ENCODE assay signal across 6 cellular contexts in the genomic region with DNA sequence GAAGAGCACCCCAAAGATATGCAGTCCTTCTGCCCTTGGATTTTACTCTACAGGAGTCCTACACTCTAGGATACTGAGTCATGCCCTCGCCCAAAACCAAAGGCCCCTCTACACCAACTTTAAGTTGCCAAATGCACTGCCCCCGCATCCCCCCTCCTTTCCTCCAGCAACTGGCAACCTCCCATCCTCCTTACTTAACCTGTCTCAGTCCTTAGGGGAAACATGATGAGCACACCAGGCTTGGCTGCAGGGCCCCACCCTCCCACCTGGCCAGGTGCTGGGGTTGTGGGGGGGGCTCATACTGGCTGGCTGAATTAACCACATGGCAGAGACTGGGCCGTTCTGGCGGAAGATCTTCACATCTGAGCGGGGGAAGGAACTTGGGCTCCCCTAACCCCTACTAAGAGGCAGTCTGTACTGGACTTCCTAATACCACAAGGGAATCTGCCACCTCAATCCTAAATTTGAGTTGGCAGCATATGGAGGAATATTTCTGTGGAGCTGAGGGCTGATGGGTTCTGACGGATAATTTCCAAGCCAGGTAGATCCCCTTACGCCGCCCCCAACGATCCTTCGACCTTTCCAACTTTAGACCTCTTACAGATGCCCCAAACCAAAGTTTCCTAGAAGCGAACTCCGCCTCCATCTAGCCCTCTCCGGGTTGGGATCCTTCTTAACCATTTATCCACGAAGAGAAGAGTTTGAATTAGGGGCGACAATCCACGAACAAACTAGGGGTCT. TPM values are rescaled to one million over a fixed set of nuclear protein-coding genes. Genes with fewer than 3 reads are reported as not detected.
DNase-seq lines count a peak whose midpoint lies in the region; ATAC-seq, FAIRE-seq and TF ChIP-seq lines count a peak whose summit lies in the region.

No MANE protein-coding gene starts in this region.

- FAIRE-seq in A549 (lab: Jason Lieb, UNC) = no peak

- H3K9me3 ChIP-seq in A549 = no peaks in the 10 kb centered on the region

- H3K4me1 ChIP-seq in A549 = peaks cover 43% of the 10 kb centered on the region

- no peak for TF ChIP-seq EP300 in A549 (IDR thresholded peaks at IDR 0.05)

- peak overlapping the region; percentile 99 to 100 for H3K27ac ChIP-seq in A549

- under 1% methylated on average over 16 of the region's 16 CpGs for WGBS in A549 (ENCODE audit: missing lambda C conversion rate)

- DNase-seq in A549 (ENCODE audit: low read depth in 1 of 2, low spot score in 1 of 2) (peak in 1 of 2 experiments; percentile 22), LNCaP clone FGC (ENCODE audit: low read depth) (no peak), midbrain (lab: John Stamatoyannopoulos, UW) (peak; percentile 27), islet precursor cell (no peak)
- DNase-seq in activated naive CD8-positive, alpha-beta T cell treated with anti-CD3 and anti-CD28 coated beads, Interleukin-2, amount 50 U/mL, for 16 hours (ENCODE audit: low read depth, low spot score) = peak; percentile 17

- TF ChIP-seq RAD21 in A549 (conservative IDR thresholded peaks at IDR 0.05 in 1 of 2, IDR thresholded peaks at IDR 0.05 in 1 of 2) = no peak

- ATAC-seq in A549 (no peak), HG03378 (IDR thresholded peaks at IDR 0.05; ENCODE audit: unreplicated experiment) (no peak)

- CTCF ChIA-PET in A549 (lab: Yijun Ruan, JAX) = interaction anchor here (0.9 to 5.4 kb wide), 10 partner anchors 16 to 142 kb away, joined by 3 to 36 read pairs (median 4); partner anchors contain the start of genes NTRK1 and PRCC

- TF ChIP-seq CTCF in A549 (IDR thresholded peaks at IDR 0.05) (no peak), LNCaP clone FGC (IDR thresholded peaks at IDR 0.05; ENCODE audit: control insufficient read depth, extremely low read depth, insufficient read depth) (no peak)

- POLR2A ChIA-PET in A549 (lab: Yijun Ruan, JAX) = interaction anchor here (2.5 to 2.8 kb wide), 2 partner anchors 9 to 17 kb away, joined by 22 to 50 read pairs; partner anchors contain the start of genes MRPL24 and PRCC

- peak overlapping the region; percentile 92 for H3K4me2 ChIP-seq in A549

- H3K4me3 ChIP-seq in A549 = peak overlapping the region; percentile 92
- peak overlapping the region; percentile 63 for H3K4me3 ChIP-seq in LNCaP clone FGC (ENCODE audit: low read depth, low read length)

- no peak for TF ChIP-seq POLR2A in A549 (IDR thresholded peaks at IDR 0.05; ENCODE audit: low read length)

TF ChIP-seq in A549, 52 proteins besides CTCF, POLR2A, EP300 and RAD21:
- TF ChIP-seq BCL3 (IDR thresholded peaks at IDR 0.05) (no peak), TFCP2L1 (CRISPR knock-in tag; IDR thresholded peaks at IDR 0.05) (no peak), TP53 (CRISPR knock-in tag; IDR thresholded peaks at IDR 0.05) (0 out of 2 replicates have a peak, but pooled peaks have one; percentile 23), MAX (IDR thresholded peaks at IDR 0.05) (peak; percentile 19)

RNA-seq across cellular contexts. Expression of gene HDGF, which starts 1.1 kb away (rescaled TPM):
- polyA plus RNA-seq in A549 (2011; rRNA removed) (271 and 299 TPM in 2 replicates), A549 (2017; fragmentation: RNase III; extraction: RNeasy Plus Mini Kit Qiagen cat#74134 plus additional on column Dnase treatment) (404 to 428 TPM (median 419 TPM) in 3 replicates)
- 178 and 186 TPM in 2 replicates for polyA plus RNA-seq in A549 (2012; cell fraction: cytosol; rRNA removed)
- polyA plus RNA-seq in A549 (2012; cell fraction: nucleus; rRNA removed) = 105 and 131 TPM in 2 replicates
- 169 and 184 TPM in 2 replicates for polyA minus RNA-seq in A549 (2011; rRNA and poly(A)+ RNA removed)

RNA-seq across cellular contexts. Expression of gene MRPL24, which starts 9.5 kb away (rescaled TPM):
- 170 and 246 TPM in 2 replicates for polyA plus RNA-seq in A549 (2011; rRNA removed)
- polyA plus RNA-seq in A549 (2012; cell fraction: cytosol; rRNA removed) = 174 and 183 TPM in 2 replicates
- 74.5 and 122 TPM in 2 replicates for polyA plus RNA-seq in A549 (2012; cell fraction: nucleus; rRNA removed)
- 195 to 207 TPM (median 198 TPM) in 3 replicates for polyA plus RNA-seq in A549 (2017; fragmentation: RNase III; extraction: RNeasy Plus Mini Kit Qiagen cat#74134 plus additional on column Dnase treatment)
- polyA minus RNA-seq in A549 (2011; rRNA and poly(A)+ RNA removed) = 53.9 and 86.1 TPM in 2 replicates

RNA-seq across cellular contexts. Expression of gene PRCC, which starts 17.0 kb away (rescaled TPM):
- polyA plus RNA-seq in A549 (2011; rRNA removed) (52.0 and 65.3 TPM in 2 replicates), A549 (2017; fragmentation: RNase III; extraction: RNeasy Plus Mini Kit Qiagen cat#74134 plus additional on column Dnase treatment) (42.8 to 45.5 TPM (median 44.5 TPM) in 3 replicates)
- polyA plus RNA-seq in A549 (2012; cell fraction: cytosol; rRNA removed) = 54.9 and 62.9 TPM in 2 replicates
- 39.8 and 50.8 TPM in 2 replicates for polyA plus RNA-seq in A549 (2012; cell fraction: nucleus; rRNA removed)
- polyA minus RNA-seq in A549 (2011; rRNA and poly(A)+ RNA removed) = 98.3 and 148 TPM in 2 replicates

RNA-seq across cellular contexts. Expression of gene ISG20L2, which starts 21.8 kb away (rescaled TPM):
- polyA plus RNA-seq in A549 (2011; rRNA removed) = 42.5 and 55.7 TPM in 2 replicates
- 29.2 and 35.7 TPM in 2 replicates for polyA plus RNA-seq in A549 (2012; cell fraction: cytosol; rRNA removed)
- polyA plus RNA-seq in A549 (2012; cell fraction: nucleus; rRNA removed) = 12.5 and 17.9 TPM in 2 replicates
- 27.6 to 31.4 TPM (median 29.6 TPM) in 3 replicates for polyA plus RNA-seq in A549 (2017; fragmentation: RNase III; extraction: RNeasy Plus Mini Kit Qiagen cat#74134 plus additional on column Dnase treatment)
- polyA minus RNA-seq in A549 (2011; rRNA and poly(A)+ RNA removed) = 44.0 and 56.0 TPM in 2 replicates

RNA-seq across cellular contexts. Expression of gene METTL25B, which starts 22.1 kb away (rescaled TPM):
- 18.5 and 22.1 TPM in 2 replicates for polyA plus RNA-seq in A549 (2011; rRNA removed)
- polyA plus RNA-seq in A549 (2012; cell fraction: cytosol; rRNA removed) = 19.4 and 21.3 TPM in 2 replicates
- 34.1 and 34.8 TPM in 2 replicates for polyA plus RNA-seq in A549 (2012; cell fraction: nucleus; rRNA removed)
- polyA plus RNA-seq in A549 (2017; fragmentation: RNase III; extraction: RNeasy Plus Mini Kit Qiagen cat#74134 plus additional on column Dnase treatment) = 15.7 to 21.7 TPM (median 16.7 TPM) in 3 replicates
- 19.6 and 21.6 TPM in 2 replicates for polyA minus RNA-seq in A549 (2011; rRNA and poly(A)+ RNA removed)

Comparison
In these comparisons a context has a peak if more than half of its experiments do, and no peak if none do; other contexts are left out.
1. DNase-seq: peak in activated naive CD8-positive, alpha-beta T cell treated with anti-CD3 and anti-CD28 coated beads, Interleukin-2, amount 50 U/mL, for 16 hours (single experiment) and midbrain (single experiment); none in LNCaP clone FGC (single experiment) and islet precursor cell (single experiment).